Comparison of ENCODE assay signal across 1 cellular context in genomic region chr10:78035437-78035836, GRCh38.
TF ChIP-seq lines count a peak whose summit lies in the region.

No MANE protein-coding gene starts in this region.

TF ChIP-seq in IMR-90, 13 proteins besides CTCF, POLR2A, EP300 and RAD21 (continued from another document):
- no peak for TF ChIP-seq MAZ (IDR thresholded peaks at IDR 0.05; ENCODE audit: borderline replicate concordance, low read depth, low read length)
- no peak for TF ChIP-seq FOS (IDR thresholded peaks at IDR 0.05; ENCODE audit: low read depth, low read length)
- TF ChIP-seq CHD1 (IDR thresholded peaks at IDR 0.05; ENCODE audit: low read depth, low read length), result no peak
- TF ChIP-seq MAFK (IDR thresholded peaks at IDR 0.05; ENCODE audit: low read depth, low read length), result no peak
- no peak for TF ChIP-seq SMC3 (IDR thresholded peaks at IDR 0.05; ENCODE audit: low read depth, low read length)
- no peak for TF ChIP-seq MXI1 (IDR thresholded peaks at IDR 0.05; ENCODE audit: borderline replicate concordance, low read depth, low read length)
- TF ChIP-seq BHLHE40 (IDR thresholded peaks at IDR 0.05; ENCODE audit: low read depth, low read length), result no peak
- TF ChIP-seq NFE2L2 (IDR thresholded peaks at IDR 0.05; ENCODE audit: low read depth, low read length), result no peak
- no peak for TF ChIP-seq USF2 (IDR thresholded peaks at IDR 0.05; ENCODE audit: low read depth, low read length)
- TF ChIP-seq RFX5 (IDR thresholded peaks at IDR 0.05; ENCODE audit: low read depth, low read length), result no peak
- TF ChIP-seq CEBPB (IDR thresholded peaks at IDR 0.05; ENCODE audit: low read depth, low read length), result no peak
- no peak for TF ChIP-seq ELK1 (IDR thresholded peaks at IDR 0.05; ENCODE audit: borderline replicate concordance, low read depth, low read length)
